Comparison of ENCODE assay signal across 8 cellular contexts in the genomic region with DNA sequence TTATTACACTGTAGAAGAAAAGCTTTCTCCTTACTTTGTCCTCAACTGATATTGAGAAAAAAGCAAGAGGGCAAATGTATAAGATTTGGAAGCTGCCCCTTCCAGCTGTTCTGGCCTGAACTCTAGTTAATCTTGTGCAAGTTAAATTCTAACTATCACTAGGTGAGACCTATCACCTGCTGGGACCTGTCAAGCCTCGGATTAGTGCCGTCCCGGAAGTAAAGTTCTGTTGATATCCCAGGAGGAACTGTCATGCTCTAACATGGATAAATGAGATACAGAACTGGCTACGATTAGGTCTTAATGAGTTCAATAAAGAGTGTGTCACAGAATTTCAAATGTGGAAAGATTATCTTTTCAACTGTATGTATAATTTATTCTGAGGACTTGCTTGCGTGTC. TPM values are rescaled to one million over a fixed set of nuclear protein-coding genes. Genes with fewer than 3 reads are reported as not detected.
DNase-seq lines count a peak whose midpoint lies in the region; ATAC-seq and TF ChIP-seq lines count a peak whose summit lies in the region.

No MANE protein-coding gene starts in this region.

- 0 out of 5 replicates have a peak, but pooled peaks cover 0 to 7% of the 10 kb centered on the region in 2 experiments for H3K9me3 Mint-ChIP-seq in H9

- no peaks in the 10 kb centered on the region; a peak in 1 of 4 replicates for H3K4me1 Mint-ChIP-seq in H9

- H3K27ac Mint-ChIP-seq in H9: no peak overlapping the region; a peak in 1 of 7 replicates

- H3K36me3 ChIP-seq in ascending aorta: no peaks in the 10 kb centered on the region
- H3K36me3 ChIP-seq in iPS-20b (ENCODE audit: insufficient read depth, low read depth, low read length): no peaks in the 10 kb centered on the region
- no peaks in the 10 kb centered on the region for H3K36me3 ChIP-seq in stomach

- H3K9ac ChIP-seq in H9 (ENCODE audit: extremely low read depth, insufficient read length, low read length): peak overlapping the region; percentile 76
- H3K9ac ChIP-seq in iPS-20b (ENCODE audit: low read depth, low read length): peak overlapping the region; percentile 71; the same call in 1 of the 2 replicates

- H4K20me1 ChIP-seq in H9 (ENCODE audit: control insufficient read depth, insufficient read depth, insufficient read length): no peaks in the 10 kb centered on the region

- H3K23me2 ChIP-seq in H9 (ENCODE audit: insufficient read length, low read depth, low read length, poor library complexity, severe bottlenecking): peaks cover 4% of the 10 kb centered on the region

- ATAC-seq in GM21515 (IDR thresholded peaks at IDR 0.05; ENCODE audit: unreplicated experiment) (no peak), HG02973 (IDR thresholded peaks at IDR 0.05; ENCODE audit: unreplicated experiment) (no peak)

- no peak overlapping the region for H3K23ac ChIP-seq in H9 (ENCODE audit: insufficient read length, low read depth, low read length)

- H3K27me3 Mint-ChIP-seq in H9 (ENCODE audit: low read depth): peaks cover 10% of the 10 kb centered on the region

- no peak overlapping the region for H4K5ac ChIP-seq in H9 (ENCODE audit: insufficient read length, low read depth, low read length)

- no peak overlapping the region for H3K18ac ChIP-seq in H9 (ENCODE audit: insufficient read length, low read depth, low read length)

- intact Hi-C loops in ascending aorta (cut with DNase I) (no loop called here), stomach (cut with DNase I; ENCODE audit: low total_unique reads) (no loop called here)

- TF ChIP-seq EP300 in stomach (IDR thresholded peaks at IDR 0.05): no peak

- TF ChIP-seq POLR2A in stomach (IDR thresholded peaks at IDR 0.05): no peak

- H3K4me1 ChIP-seq in H9 (ENCODE audit: insufficient read depth, low read length): no peaks in the 10 kb centered on the region
- peaks cover 2 to 6% of the 10 kb centered on the region in 2 donors for H3K4me1 ChIP-seq in ascending aorta
- H3K4me1 ChIP-seq in iPS-20b (ENCODE audit: insufficient read depth, low read length): no peaks in the 10 kb centered on the region
- peaks cover 7 to 48% (median 25%) of the 10 kb centered on the region in 4 donors for H3K4me1 ChIP-seq in stomach

- peak overlapping the region; percentile 73 to 81 for H3K4me3 ChIP-seq in ascending aorta
- peak overlapping the region; percentile 77 for H3K4me3 ChIP-seq in iPS-20b (ENCODE audit: low read length)
- H3K4me3 ChIP-seq in stomach: peak overlapping the region; percentile 64 to 71 (median 64)

- H3K27ac ChIP-seq in H9 (ENCODE audit: insufficient read length, low read depth, low read length) (no peak overlapping the region), ascending aorta (peak overlapping the region in 1 of 2 donors; percentile 84), iPS-20b (ENCODE audit: low read length) (no peak overlapping the region), stomach (peak overlapping the region in 4 of 5 donors; percentile 81 to 89 (median 86))

- TF ChIP-seq CTCF in H9 (conservative IDR thresholded peaks at IDR 0.05) (no peak), ascending aorta (IDR thresholded peaks at IDR 0.05) (no peak), stomach (IDR thresholded peaks at IDR 0.05) (no peak)

- no peak overlapping the region for H3K56ac ChIP-seq in H9 (ENCODE audit: insufficient read length, low read depth, low read length)

- no peak overlapping the region for H4K8ac ChIP-seq in H9 (replicated peaks; ENCODE audit: insufficient read length, low read depth, low read length)

- no peak overlapping the region for H2BK120ac ChIP-seq in H9 (ENCODE audit: low read depth, low read length, poor library complexity, severe bottlenecking)

- no peak overlapping the region for H3K4ac ChIP-seq in H9 (ENCODE audit: low read depth, low read length)

- H3K9me3 ChIP-seq in H9 (ENCODE audit: control insufficient read depth, low read depth, low read length) (no peaks in the 10 kb centered on the region), ascending aorta (no peaks in the 10 kb centered on the region), iPS-20b (ENCODE audit: insufficient read depth, low read depth, low read length) (no peaks in the 10 kb centered on the region), stomach (no peaks in the 10 kb centered on the region)

- no peak overlapping the region for H3K14ac ChIP-seq in H9 (ENCODE audit: insufficient read depth, low read length)

- H3K4me2 ChIP-seq in H9 (ENCODE audit: insufficient read depth, insufficient read length, low read length): peak overlapping the region; percentile 68

- no peak overlapping the region for H3T11ph ChIP-seq in H9 (ENCODE audit: low read length)

- no peaks in the 10 kb centered on the region for H3K79me1 ChIP-seq in H9 (ENCODE audit: insufficient read depth, low read depth, low read length, poor library complexity, severe bottlenecking)

- no peak overlapping the region for H4K91ac ChIP-seq in H9 (ENCODE audit: insufficient read length, low read depth, low read length)

- H3K4me3 Mint-ChIP-seq in H9: no peak overlapping the region

- no peaks in the 10 kb centered on the region for H3K79me2 ChIP-seq in H9 (ENCODE audit: insufficient read depth, low read length)

- no peak overlapping the region for H2AFZ ChIP-seq in H9 (ENCODE audit: low read length)

- WGBS in H9 (ENCODE audit: extremely low coverage, insufficient read length, low lambda C conversion rate): no CpG with 5 or more reads among the region's 5 CpGs
- 29 to 45% (median 38%) methylated on average over 5 of the region's 5 CpGs for WGBS in stomach, 5 donors

- DNase-seq in H9 (no peak), ascending aorta (ENCODE audit: low spot score in 2 of 2) (no peak), stomach (no peak), activated T-cell treated with anti-CD3 and anti-CD28 coated beads for 4 hours (no peak), NCI-H146 (lab: John Stamatoyannopoulos, UW) (no peak)

- no peak overlapping the region for H2AK5ac ChIP-seq in H9 (ENCODE audit: insufficient read length, low read length)

- H2BK20ac ChIP-seq in H9 (ENCODE audit: low read depth, low read length, poor library complexity, severe bottlenecking): no peak overlapping the region

- no peak overlapping the region for H2BK15ac ChIP-seq in H9 (ENCODE audit: low read depth, low read length)

- H2BK5ac ChIP-seq in H9 (ENCODE audit: insufficient read length, low read length): no peak overlapping the region

- H2BK12ac ChIP-seq in H9 (ENCODE audit: insufficient read length, low read depth, low read length): no peak overlapping the region

- no peaks in the 10 kb centered on the region for H3K36me3 Mint-ChIP-seq in H9 (ENCODE audit: insufficient read depth in 1 of 3, low read depth in 3 of 3)

- H3K27me3 ChIP-seq in H9 (ENCODE audit: insufficient read depth, low read length) (no peaks in the 10 kb centered on the region), ascending aorta (no peaks in the 10 kb centered on the region), iPS-20b (ENCODE audit: insufficient read depth, low read length) (no peaks in the 10 kb centered on the region), stomach (no peaks in the 10 kb centered on the region)

RNA-seq across cellular contexts. Expression of a gene that starts 1.2 kb away (rescaled TPM):
- total RNA-seq in H9 (2021): 14.0 and 14.4 TPM in 2 replicates
- 19.2 TPM for total RNA-seq in ascending aorta
- 10 to 100 TPM in 3 of 5 donors, 1 to 10 TPM in 2; 4.7 to 47.3 (median 20.2) TPM for total RNA-seq in stomach
- polyA plus RNA-seq in stomach: 10 to 100 TPM; 13.0 to 22.5 (median 19.4) TPM

Comparison
In these comparisons a context has a peak if more than half of its experiments do, and no peak if none do; other contexts are left out.
1. H3K27ac ChIP-seq: peak in stomach (4 of 5); none in H9 (single experiment) and iPS-20b (single experiment).
2. Peak in every context shown above with its lines, with median percentiles within 50 percentile points of each other: H3K4me3 ChIP-seq.